24 cellular contexts compared by ENCODE assay signal in genomic region chr2:63814114-63814513, GRCh38. TPM values are rescaled to one million over a fixed set of nuclear protein-coding genes. Genes with fewer than 3 reads are reported as not detected.
A peak's percentile ranks its signal among the peaks of the same experiment; 100 is the strongest.
DNase-seq lines count a peak whose midpoint lies in the region; TF ChIP-seq lines count a peak whose summit lies in the region.
"Had no signal": no experiment of that assay in that cellular context is flagged by ENCODE, and none has a peak within 500 bp of the region (broad histone marks: within the 10 kb centered on the region; RNA-seq: fewer than 3 reads in every experiment).

No MANE protein-coding gene starts in this region.

- POLR2A ChIA-PET in MCF 10A (lab: Yijun Ruan, JAX) = interaction anchor here (8.0 kb wide), 1 partner anchor 28 kb away, joined by 60 read pairs; the partner anchor contains the start of gene UGP2

- no peak overlapping the region for H3K27ac Mint-ChIP-seq in MCF 10A (ENCODE audit: low read depth, unreplicated experiment)
- H3K27ac Mint-ChIP-seq: activated naive CD4-positive, alpha-beta T cell treated with anti-CD3 and anti-CD28 coated beads, Interleukin-2, amount 10 ng/mL, durations not matched to agents 7 days and 5 days; naive thymus-derived CD4-positive, alpha-beta T cell; stimulated activated naive CD8-positive, alpha-beta T cell treated with anti-CD3 and anti-CD28 coated beads, Interleukin-15, amount 100 ng/mL, for 72 hours had no signal

- H3K9me3 ChIP-seq in mammary epithelial cell (replicated peaks; ENCODE audit: insufficient read depth, low read length) = no peaks in the 10 kb centered on the region
- H3K9me3 ChIP-seq in subcutaneous abdominal adipose tissue (ENCODE audit: control insufficient read depth in 5 of 5, low read length in 5 of 5) = no peaks in the 10 kb centered on the region
- H3K9me3 ChIP-seq: gastroesophageal sphincter, upper lobe of left lung had no signal

- no peaks in the 10 kb centered on the region for H3K27me3 Mint-ChIP-seq in MCF 10A (ENCODE audit: insufficient read depth, unreplicated experiment)
- H3K27me3 Mint-ChIP-seq: central memory CD8-positive, alpha-beta T cell; stimulated activated naive CD8-positive, alpha-beta T cell treated with anti-CD3 and anti-CD28 coated beads, Interleukin-15, amount 100 ng/mL, for 72 hours had no signal

- no peaks in the 10 kb centered on the region for H3K9me3 Mint-ChIP-seq in MCF 10A (ENCODE audit: unreplicated experiment)
- H3K9me3 Mint-ChIP-seq: activated naive CD4-positive, alpha-beta T cell treated with anti-CD3 and anti-CD28 coated beads, Interleukin-2, amount 10 ng/mL, durations not matched to agents 7 days and 5 days; central memory CD8-positive, alpha-beta T cell; naive thymus-derived CD4-positive, alpha-beta T cell; stimulated activated naive CD8-positive, alpha-beta T cell treated with anti-CD3 and anti-CD28 coated beads, Interleukin-15, amount 100 ng/mL, for 72 hours had no signal

- H3K36me3 Mint-ChIP-seq in MCF 10A (ENCODE audit: insufficient read depth, unreplicated experiment) = no peaks in the 10 kb centered on the region
- H3K36me3 Mint-ChIP-seq: activated naive CD4-positive, alpha-beta T cell treated with anti-CD3 and anti-CD28 coated beads, Interleukin-2, amount 10 ng/mL, durations not matched to agents 7 days and 5 days; naive thymus-derived CD4-positive, alpha-beta T cell had no signal

- H3K9ac ChIP-seq in mammary epithelial cell (ENCODE audit: insufficient read depth, low read length) (no peak overlapping the region), subcutaneous abdominal adipose tissue (ENCODE audit: low read length in 5 of 5) (no peak overlapping the region)
- H3K9ac ChIP-seq: KMS-11 had no signal

- H3K27me3 ChIP-seq in mammary epithelial cell (ENCODE audit: insufficient read depth, low read length) (no peaks in the 10 kb centered on the region), subcutaneous abdominal adipose tissue (ENCODE audit: control insufficient read depth in 5 of 5, insufficient read depth in 4 of 5, low read length in 5 of 5) (no peaks in the 10 kb centered on the region)
- H3K27me3 ChIP-seq: dorsolateral prefrontal cortex, gastroesophageal sphincter, upper lobe of left lung had no signal

- no peak overlapping the region for H3K27ac ChIP-seq in mammary epithelial cell (ENCODE audit: insufficient read depth, low read depth, low read length)
- peak overlapping the region; percentile 34 for H3K27ac ChIP-seq in subcutaneous abdominal adipose tissue (ENCODE audit: low read depth, low read length)
- H3K27ac ChIP-seq: dorsolateral prefrontal cortex, gastroesophageal sphincter, KMS-11, upper lobe of left lung had no signal

- BruUV-seq in mammary epithelial cell (replicated peaks; lab: Mats Ljungman, UMichigan) (no TSS peak), MCF 10A (replicated peaks; lab: Mats Ljungman, UMichigan) (no TSS peak)

- CTCF ChIA-PET in mammary epithelial cell (lab: Charles Lee; ENCODE audit: low non-redundant PET) = no interaction called here
- CTCF ChIA-PET in MCF 10A (lab: Yijun Ruan, JAX) = no interaction called here

- no peak for TF ChIP-seq CTCF in mammary epithelial cell (conservative IDR thresholded peaks at IDR 0.05 in 1 of 2, IDR thresholded peaks at IDR 0.05 in 1 of 2; ENCODE audit: extremely low read depth in 1 of 2, insufficient read depth in 1 of 2, low read depth in 1 of 2, low read length in 2 of 2)
- TF ChIP-seq CTCF in MCF 10A (IDR thresholded peaks at IDR 0.05; ENCODE audit: unreplicated experiment) = no peak
- TF ChIP-seq CTCF in foreskin fibroblast (IDR thresholded peaks at IDR 0.05; ENCODE audit: low read depth, low read length) = no peak

- H3K79me2 ChIP-seq in mammary epithelial cell (ENCODE audit: insufficient read depth, low read length) = no peaks in the 10 kb centered on the region

- no peak overlapping the region for H3K4me3 Mint-ChIP-seq in MCF 10A (ENCODE audit: unreplicated experiment)
- H3K4me3 Mint-ChIP-seq: activated naive CD4-positive, alpha-beta T cell treated with anti-CD3 and anti-CD28 coated beads, Interleukin-2, amount 10 ng/mL, durations not matched to agents 7 days and 5 days; central memory CD8-positive, alpha-beta T cell; naive thymus-derived CD4-positive, alpha-beta T cell; stimulated activated naive CD8-positive, alpha-beta T cell treated with anti-CD3 and anti-CD28 coated beads, Interleukin-15, amount 100 ng/mL, for 72 hours had no signal

- dilution Hi-C loops in mammary epithelial cell (cut with HindIII; ENCODE audit: low sequenced_read_pairs) = no loop called here

- H3K4me2 ChIP-seq in mammary epithelial cell (ENCODE audit: insufficient read depth, low read depth, low read length) = no peak overlapping the region
- H3K4me2 ChIP-seq: KMS-11 had no signal

- 100% methylated on average over 1 of the region's 1 CpG for WGBS in mammary epithelial cell (ENCODE audit: low coverage, missing lambda C conversion rate)

- peak overlapping the region; percentile 79 for H2AFZ ChIP-seq in mammary epithelial cell (ENCODE audit: low read depth, low read length)

- peak; percentile 17 for DNase-seq in mammary epithelial cell
- DNase-seq in MCF 10A (ENCODE audit: unreplicated experiment) = no peak
- DNase-seq in amniotic epithelial cell (ENCODE audit: low read depth) = peak; percentile 14
- DNase-seq in foreskin fibroblast = peak; percentile 33 to 59
- DNase-seq in posterior cingulate gyrus = no peak
- no peak for DNase-seq in activated CD4-positive, alpha-beta T cell treated with anti-CD3 and anti-CD28 coated beads, Interleukin-2, amount 50 U/mL, for 4 hours
- DNase-seq in posterior vena cava (ENCODE audit: low spot score) = no peak
- DNase-seq: 8988T; activated naive CD4-positive, alpha-beta T cell treated with anti-CD3 and anti-CD28 coated beads, Interleukin-2, amount 10 ng/mL, durations not matched to agents 7 days and 5 days; activated T-cell treated with anti-CD3 and anti-CD28 coated beads, Interleukin-2, amount 50 U/mL, for 48 hours; Caco-2; DMS79 treated with DMSO at 0.1 percent for 48 hours; dorsolateral prefrontal cortex; mesendoderm; naive thymus-derived CD4-positive, alpha-beta T cell; NCI-H1694; right cardiac atrium; RPMI8226; stimulated activated naive CD8-positive, alpha-beta T cell treated with anti-CD3 and anti-CD28 coated beads, Interleukin-15, amount 100 ng/mL, for 72 hours; upper lobe of left lung had no signal

- intact Hi-C loops in mammary epithelial cell (cut with micrococcal nuclease) (no loop called here), MCF 10A (cut with micrococcal nuclease) (no loop called here), posterior cingulate gyrus (cut with DNase I) (no loop called here), posterior vena cava (cut with DNase I) (no loop called here)

- no peaks in the 10 kb centered on the region for H4K20me1 ChIP-seq in mammary epithelial cell (ENCODE audit: insufficient read depth, low read length)

- H3K4me1 Mint-ChIP-seq in MCF 10A (ENCODE audit: insufficient read depth, unreplicated experiment) = peaks cover 11% of the 10 kb centered on the region
- H3K4me1 Mint-ChIP-seq: activated naive CD4-positive, alpha-beta T cell treated with anti-CD3 and anti-CD28 coated beads, Interleukin-2, amount 10 ng/mL, durations not matched to agents 7 days and 5 days; central memory CD8-positive, alpha-beta T cell; naive thymus-derived CD4-positive, alpha-beta T cell; stimulated activated naive CD8-positive, alpha-beta T cell treated with anti-CD3 and anti-CD28 coated beads, Interleukin-15, amount 100 ng/mL, for 72 hours had no signal

- H3K4me1 ChIP-seq in mammary epithelial cell (ENCODE audit: insufficient read depth, low read length) (peaks cover 6% of the 10 kb centered on the region), subcutaneous abdominal adipose tissue (ENCODE audit: control insufficient read depth in 5 of 5, insufficient read depth in 5 of 5, low read length in 5 of 5) (peaks cover 0 to 16% (median 0%) of the 10 kb centered on the region in 5 donors)
- H3K4me1 ChIP-seq: gastroesophageal sphincter, upper lobe of left lung had no signal

- in situ Hi-C loops in mammary epithelial cell (cut with MboI; ENCODE audit: low sequenced_read_pairs in 2 of 2) = no loop called here

- H3K36me3 ChIP-seq in mammary epithelial cell (ENCODE audit: insufficient read depth, low read length) (no peaks in the 10 kb centered on the region), subcutaneous abdominal adipose tissue (ENCODE audit: control insufficient read depth in 5 of 5, insufficient read depth in 5 of 5, low read length in 5 of 5) (peaks cover 0 to 17% (median 5%) of the 10 kb centered on the region in 5 donors)
- H3K36me3 ChIP-seq: gastroesophageal sphincter, upper lobe of left lung had no signal

- H3K4me3 ChIP-seq in mammary epithelial cell (replicated peaks in 1 of 3; ENCODE audit: insufficient read depth in 1 of 3, low read depth in 2 of 3, low read length in 3 of 3) (no peak overlapping the region), foreskin fibroblast (ENCODE audit: low read depth in 1 of 2, low read length in 2 of 2) (no peak overlapping the region), subcutaneous abdominal adipose tissue (ENCODE audit: low read depth in 1 of 5, low read length in 5 of 5) (no peak overlapping the region)
- H3K4me3 ChIP-seq: dorsolateral prefrontal cortex, gastroesophageal sphincter, upper lobe of left lung had no signal

RNA-seq across cellular contexts. Expression of gene UGP2, which starts 27.6 kb away (rescaled TPM):
- total RNA-seq in mammary epithelial cell (100 to 1,000 TPM; 141 to 248 TPM), MCF 10A (2022) (77.3 and 78.4 TPM in 2 replicates), posterior vena cava (100 to 1,000 TPM; 204 to 217 TPM)
- polyA plus RNA-seq in mammary epithelial cell = 87.4 TPM
- polyA minus RNA-seq in mammary epithelial cell = 60.9 TPM

Comparison
In these comparisons a context has a peak if more than half of its experiments do, and no peak if none do; other contexts are left out.
1. DNase-seq: peak in mammary epithelial cell (single experiment), amniotic epithelial cell (single experiment) and foreskin fibroblast (2 of 2); none in MCF 10A (single experiment), posterior cingulate gyrus (0 of 10), activated CD4-positive, alpha-beta T cell treated with anti-CD3 and anti-CD28 coated beads, Interleukin-2, amount 50 U/mL, for 4 hours (0 of 2) and posterior vena cava (single experiment).